Comparison of ENCODE assay signal across 3 cellular contexts in genomic region chr9:98031169-98031568, GRCh38.
TF ChIP-seq lines count a peak whose summit lies in the region.

No MANE protein-coding gene starts in this region.

TF ChIP-seq in A549, 52 proteins besides CTCF, POLR2A, EP300 and RAD21:
- TF ChIP-seq MAFK (IDR thresholded peaks at IDR 0.05; ENCODE audit: partially characterized antibody) (peak; percentile 20), TFCP2L1 (CRISPR knock-in tag; IDR thresholded peaks at IDR 0.05) (no peak)

TF ChIP-seq in HEK293, 187 proteins besides CTCF, POLR2A, EP300 and RAD21:
- TF ChIP-seq ZSCAN4 (tag by site-specific recombination; IDR thresholded peaks at IDR 0.05) = peak; percentile 74
- TF ChIP-seq ZNF175 (tag by site-specific recombination; IDR thresholded peaks at IDR 0.05) = no peak
TF ChIP-seq in HEK293: peak in this region for 1.

TF ChIP-seq in K562, 482 proteins besides CTCF, POLR2A, EP300 and RAD21:
- peak; percentile 82 for TF ChIP-seq ZNF316 (IDR thresholded peaks at IDR 0.05)
- TF ChIP-seq MIER1 (IDR thresholded peaks at IDR 0.05; ENCODE audit: low read depth) = no peak
- no peak for TF ChIP-seq YY1 (IDR thresholded peaks at IDR 0.05; ENCODE audit: borderline replicate concordance in 1 of 3, control insufficient read depth in 1 of 3, extremely low read depth in 1 of 3, insufficient read depth in 3 of 3, insufficient read length in 1 of 3, insufficient replicate concordance in 2 of 3, low read depth in 1 of 3, low read length in 2 of 3)
- TF ChIP-seq TCF7L2 (IDR thresholded peaks at IDR 0.05; ENCODE audit: low read depth, low read length) = no peak
- 0 out of 2 replicates have a peak, but pooled peaks have one; percentile 34 for TF ChIP-seq MAFG (tag; conservative IDR thresholded peaks at IDR 0.05)
- TF ChIP-seq SRSF1 (IDR thresholded peaks at IDR 0.05; ENCODE audit: low read depth, low read length) = no peak
- no peak for TF ChIP-seq RBFOX2 (IDR thresholded peaks at IDR 0.05; ENCODE audit: low read depth, low read length)
- TF ChIP-seq IRF2 (CRISPR knock-in tag; IDR thresholded peaks at IDR 0.05) = no peak
- TF ChIP-seq MAFF (IDR thresholded peaks at IDR 0.05; ENCODE audit: low read length) = no peak
- TF ChIP-seq C11orf30 (IDR thresholded peaks at IDR 0.05; ENCODE audit: low read depth) = peak; percentile 66
- TF ChIP-seq MEF2A (IDR thresholded peaks at IDR 0.05; ENCODE audit: control insufficient read depth, low read depth, low read length) = no peak
- TF ChIP-seq ZNF23 (CRISPR knock-in tag; IDR thresholded peaks at IDR 0.05) = no peak
- no peak for TF ChIP-seq PHF8 (IDR thresholded peaks at IDR 0.05; ENCODE audit: borderline replicate concordance, low read length)
